ENCODE assay signal across 8 cellular contexts in the genomic region with DNA sequence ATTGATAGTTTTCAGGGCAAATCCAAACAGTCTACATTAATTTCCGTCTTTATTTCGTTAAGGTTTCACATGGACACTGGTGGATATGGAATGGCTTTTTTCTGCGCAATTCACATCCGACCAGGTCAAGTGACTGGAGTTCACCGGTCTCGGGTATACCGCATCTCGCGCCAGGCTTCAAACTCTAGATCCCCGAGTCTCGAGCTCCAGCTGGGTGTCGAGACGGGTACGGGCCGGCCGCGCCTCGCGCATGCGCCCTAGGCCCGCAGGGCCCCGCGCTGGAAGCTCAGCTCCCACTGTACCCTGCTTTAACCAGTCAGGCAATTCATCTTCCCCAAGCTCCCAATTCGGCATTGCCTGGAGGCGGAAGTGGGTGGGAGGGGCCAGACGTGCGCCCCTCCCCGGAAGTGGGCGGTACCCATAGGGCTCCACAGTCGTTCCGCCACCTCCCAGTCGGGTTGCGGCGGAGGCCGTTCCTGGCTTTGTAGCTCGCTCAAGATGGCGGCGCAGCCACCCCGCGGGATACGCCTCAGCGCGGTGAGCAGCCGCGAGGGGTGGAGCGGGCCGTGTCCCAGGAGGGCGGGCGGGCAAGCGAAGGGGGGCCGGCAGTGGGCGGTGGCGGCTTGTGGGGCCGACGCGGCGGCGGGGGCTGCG. TPM values are rescaled to one million over a fixed set of nuclear protein-coding genes. Genes with fewer than 3 reads are reported as not detected.
A peak's percentile ranks its signal among the peaks of the same experiment; 100 is the strongest.
DNase-seq lines count a peak whose midpoint lies in the region; ATAC-seq lines count a peak whose summit lies in the region.

A gene with protein sequence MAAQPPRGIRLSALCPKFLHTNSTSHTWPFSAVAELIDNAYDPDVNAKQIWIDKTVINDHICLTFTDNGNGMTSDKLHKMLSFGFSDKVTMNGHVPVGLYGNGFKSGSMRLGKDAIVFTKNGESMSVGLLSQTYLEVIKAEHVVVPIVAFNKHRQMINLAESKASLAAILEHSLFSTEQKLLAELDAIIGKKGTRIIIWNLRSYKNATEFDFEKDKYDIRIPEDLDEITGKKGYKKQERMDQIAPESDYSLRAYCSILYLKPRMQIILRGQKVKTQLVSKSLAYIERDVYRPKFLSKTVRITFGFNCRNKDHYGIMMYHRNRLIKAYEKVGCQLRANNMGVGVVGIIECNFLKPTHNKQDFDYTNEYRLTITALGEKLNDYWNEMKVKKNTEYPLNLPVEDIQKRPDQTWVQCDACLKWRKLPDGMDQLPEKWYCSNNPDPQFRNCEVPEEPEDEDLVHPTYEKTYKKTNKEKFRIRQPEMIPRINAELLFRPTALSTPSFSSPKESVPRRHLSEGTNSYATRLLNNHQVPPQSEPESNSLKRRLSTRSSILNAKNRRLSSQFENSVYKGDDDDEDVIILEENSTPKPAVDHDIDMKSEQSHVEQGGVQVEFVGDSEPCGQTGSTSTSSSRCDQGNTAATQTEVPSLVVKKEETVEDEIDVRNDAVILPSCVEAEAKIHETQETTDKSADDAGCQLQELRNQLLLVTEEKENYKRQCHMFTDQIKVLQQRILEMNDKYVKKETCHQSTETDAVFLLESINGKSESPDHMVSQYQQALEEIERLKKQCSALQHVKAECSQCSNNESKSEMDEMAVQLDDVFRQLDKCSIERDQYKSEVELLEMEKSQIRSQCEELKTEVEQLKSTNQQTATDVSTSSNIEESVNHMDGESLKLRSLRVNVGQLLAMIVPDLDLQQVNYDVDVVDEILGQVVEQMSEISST (plus strand): TSS at position 431 of the 654 bp plus-strand sequence. CDS start 68 bp downstream, at position 499.

- no peaks in the 10 kb centered on the region for H3K27me3 Mint-ChIP-seq in IgD-negative memory B cell

- H3K9me3 Mint-ChIP-seq in IgD-negative memory B cell: peaks cover 0 to 6% (median 0%) of the 10 kb centered on the region in 3 donors

- H3K4me1 Mint-ChIP-seq in IgD-negative memory B cell: peaks cover 24 to 33% (median 31%) of the 10 kb centered on the region in 3 donors

- no peaks in the 10 kb centered on the region for H3K36me3 Mint-ChIP-seq in IgD-negative memory B cell

- DNase-seq in DMS114 treated with DMSO at 0.1 percent for 48 hours (lab: John Stamatoyannopoulos, UW; ENCODE audit: unreplicated experiment): peak; percentile 95
- DNase-seq in OCI-M2 (lab: John Stamatoyannopoulos, UW; ENCODE audit: unreplicated experiment): peak; percentile 97
- DNase-seq in activated T-cell treated with anti-CD3 and anti-CD28 coated beads for 4 hours: peak; percentile 98
- peak; percentile 98 for DNase-seq in epidermal melanocyte (ENCODE audit: insufficient read length, low spot score)
- peak; percentile 99 for DNase-seq in middle frontal gyrus (ENCODE audit: extremely low spot score, low spot score)
- DNase-seq in stimulated activated CD8-positive, alpha-beta memory T cell treated with anti-CD3 and anti-CD28 coated beads, Interleukin-2, amount 100 ng/mL, for 48 hours (ENCODE audit: low read depth in 2 of 2): peak; percentile 97 to 98

- H3K27ac Mint-ChIP-seq in IgD-negative memory B cell: peak within 1 kb of the TSS; percentile 94 to 98 (median 97)

- ATAC-seq in GM21529 (IDR thresholded peaks at IDR 0.05; ENCODE audit: unreplicated experiment): peak; percentile 88

- H3K4me3 Mint-ChIP-seq in IgD-negative memory B cell: peak within 1 kb of the TSS; percentile 92 to 97 (median 95)

RNA-seq across cellular contexts. Expression of the gene that starts here (rescaled TPM):
- 41.7 TPM for polyA plus RNA-seq in IgD-negative memory B cell

Comparison
In these comparisons a context has a peak if more than half of its experiments do, and no peak if none do; other contexts are left out.
1. Peak in every context shown above with its lines: DNase-seq and ATAC-seq.